1 cellular context compared by ENCODE assay signal in genomic region chrX:153928846-153929245, GRCh38.
TF ChIP-seq lines count a peak whose summit lies in the region.

No MANE protein-coding gene starts in this region.

TF ChIP-seq in GM12878, 131 proteins besides CTCF, POLR2A, EP300 and RAD21:
- TF ChIP-seq ZNF207 (IDR thresholded peaks at IDR 0.05; ENCODE audit: borderline replicate concordance) (no peak), BMI1 (IDR thresholded peaks at IDR 0.05; ENCODE audit: borderline replicate concordance) (no peak), SIX5 (IDR thresholded peaks at IDR 0.05; ENCODE audit: low read depth, low read length, severe bottlenecking) (no peak), TCF3 (IDR thresholded peaks at IDR 0.05; ENCODE audit: borderline replicate concordance, insufficient read depth, low read depth, low read length) (no peak), ZBED1 (IDR thresholded peaks at IDR 0.05; ENCODE audit: borderline replicate concordance) (no peak)
